8 cellular contexts compared by ENCODE assay signal in genomic region chr15:89143503-89144162, GRCh38. TPM values are rescaled to one million over a fixed set of nuclear protein-coding genes. Genes with fewer than 3 reads are reported as not detected.
DNase-seq lines count a peak whose midpoint lies in the region; ATAC-seq and TF ChIP-seq lines count a peak whose summit lies in the region.

No MANE protein-coding gene starts in this region.

- in situ Hi-C loops in GM13976 (cut with MboI; ENCODE audit: low sequenced_read_pairs, unreplicated experiment), result no loop called here

- no peaks in the 10 kb centered on the region; the same call in 1 of the 2 replicates for H3K36me3 ChIP-seq in SK-N-MC (ENCODE audit: insufficient read depth, low read length)
- no peaks in the 10 kb centered on the region for H3K36me3 ChIP-seq in uterus

- CTCF ChIA-PET in AG04450 (lab: Charles Lee), result interaction anchor here (0.7 kb wide), 2 partner anchors 46 to 648 kb away, joined by 3 to 4 read pairs; no protein-coding TSS in a partner anchor

- no peak overlapping the region for H3K9ac ChIP-seq in SK-N-MC (ENCODE audit: insufficient read length)

- DNase-seq in AG04450 (ENCODE audit: low read depth, low spot score) (peak; percentile 75), HCEC 1CT (peak; percentile 92), SK-N-MC (ENCODE audit: low read depth, low spot score) (peak; percentile 92), left ventricle myocardium superior (no peak), uterus (no peak), GM13976 (ENCODE audit: low spot score) (no peak)
- DNase-seq in activated effector memory CD4-positive, alpha-beta T cell treated with Interleukin-2 at 50 U/mL for 16 hours, result no peak

- POLR2A ChIA-PET in AG04450 (lab: Yijun Ruan, JAX), result interaction anchor here (0.6 to 1.0 kb wide), 3 partner anchors 41 to 56 kb away, joined by 3 to 10 read pairs (median 3); partner anchors contain the start of gene ABHD2

- H3K27ac ChIP-seq in AG04450 (ENCODE audit: low read depth, low read length), result peak overlapping the region; percentile 11
- H3K27ac ChIP-seq in SK-N-MC, result peak overlapping the region; percentile 84
- H3K27ac ChIP-seq in uterus, result peak overlapping the region; percentile 40 to 55

- no peak for TF ChIP-seq POLR2A in uterus (IDR thresholded peaks at IDR 0.05)

- intact Hi-C loops in left ventricle myocardium superior (cut with micrococcal nuclease), result no loop called here
- intact Hi-C loops in uterus (cut with DNase I; ENCODE audit: low total_unique reads), result no loop called here

- H3K4me1 ChIP-seq in uterus, result peaks cover 0 to 13% of the 10 kb centered on the region in 2 donors

- no peak for TF ChIP-seq CTCF in AG04450 (IDR thresholded peaks at IDR 0.05; ENCODE audit: low read depth, low read length)
- TF ChIP-seq CTCF in uterus (IDR thresholded peaks at IDR 0.05), result no peak
- TF ChIP-seq CTCF in GM13976 (IDR thresholded peaks at IDR 0.05; ENCODE audit: borderline replicate concordance, control extremely low read depth, extremely low read depth, insufficient read depth, missing control alignments), result no peak

- no peak overlapping the region for H3K4me3 ChIP-seq in AG04450 (ENCODE audit: low read depth, low read length)
- peak overlapping the region; percentile 6; the same call in 1 of the 2 replicates for H3K4me3 ChIP-seq in SK-N-MC
- no peak overlapping the region for H3K4me3 ChIP-seq in uterus

- ATAC-seq in left ventricle myocardium superior (peak; percentile 54), GM18520 (IDR thresholded peaks at IDR 0.05; ENCODE audit: unreplicated experiment) (no peak)

- H3K27me3 ChIP-seq in AG04450 (ENCODE audit: control insufficient read depth, insufficient read depth, low read length), result no peaks in the 10 kb centered on the region
- no peaks in the 10 kb centered on the region for H3K27me3 ChIP-seq in uterus

- H3K9me3 ChIP-seq in AG04450 (ENCODE audit: control insufficient read depth, insufficient read depth, low read length), result no peaks in the 10 kb centered on the region
- no peaks in the 10 kb centered on the region for H3K9me3 ChIP-seq in SK-N-MC (ENCODE audit: low read depth, low read length)
- H3K9me3 ChIP-seq in uterus, result no peaks in the 10 kb centered on the region

RNA-seq across cellular contexts. Expression of gene ABHD2, which starts 55.4 kb away (rescaled TPM):
- 51.5 and 60.1 TPM in 2 replicates for polyA plus RNA-seq in AG04450 (2011; rRNA removed)
- polyA minus RNA-seq in AG04450 (2011; rRNA and poly(A)+ RNA removed), result 153 and 175 TPM in 2 replicates
- total RNA-seq in left ventricle myocardium superior (84.4 TPM), uterus (100 to 1,000 TPM in 1 of 4 donors, 10 to 100 TPM in 3; 27.4 to 117 (median 54.2) TPM)

Comparison
In these comparisons a context has a peak if more than half of its experiments do, and no peak if none do; other contexts are left out.
1. DNase-seq: peak in AG04450 (single experiment), HCEC 1CT (single experiment) and SK-N-MC (single experiment); none in left ventricle myocardium superior (single experiment), uterus (0 of 2), activated effector memory CD4-positive, alpha-beta T cell treated with Interleukin-2 at 50 U/mL for 16 hours (single experiment) and GM13976 (single experiment).
2. H3K27ac ChIP-seq: peak in every context shown above with its lines; median percentile 84 in SK-N-MC; 48 in uterus; 11 in AG04450.